In genomic region chr21:34743285-34743684, GRCh38 we compare ENCODE assay signal across 27 cellular contexts.
"Had no signal": no experiment of that assay in that cellular context is flagged by ENCODE, and none has a peak within 500 bp of the region (broad histone marks: within the 10 kb centered on the region; RNA-seq: fewer than 3 reads in every experiment).

No MANE protein-coding gene starts in this region.

- DNase-seq: activated B cell treated with CpG ODN at 0.5 μM for 24 hours; activated CD4-positive, alpha-beta memory T cell treated with anti-CD3 and anti-CD28 coated beads for 36 hours; activated CD4-positive, alpha-beta T cell treated with anti-CD3 and anti-CD28 coated beads for 4 hours; activated CD8-positive, alpha-beta memory T cell treated with anti-CD3 and anti-CD28 coated beads, Interleukin-2, amount 10 ng/mL, durations not matched to agents 7 days and 5 days; activated gamma-delta T cell; activated naive CD4-positive, alpha-beta T cell treated with anti-CD3 and anti-CD28 coated beads, Interleukin-2, amount 50 U/mL, for 16 hours; activated naive CD8-positive, alpha-beta T cell treated with anti-CD3 and anti-CD28 coated beads, Interleukin-2, amount 50 U/mL, for 24 hours; anterior cingulate cortex; central memory CD4-positive, alpha-beta T cell; dermis blood vessel endothelial cell; effector CD8-positive, alpha-beta T cell; head of caudate nucleus; hypothalamus; naive B cell; stimulated activated CD4-positive, alpha-beta T cell treated with anti-CD3 and anti-CD28 coated beads, Interleukin-1b, Interleukin-23, amount 100 ng/mL, for 48 hours; stimulated activated naive CD8-positive, alpha-beta T cell treated with anti-CD3 and anti-CD28 coated beads, Interleukin-15, amount 100 ng/mL, for 72 hours had no signal

- H3K4me1 Mint-ChIP-seq: memory B cell had no signal

- H3K27me3 ChIP-seq: gastrocnemius medialis, suprapubic skin, tibial nerve had no signal

- H3K36me3 ChIP-seq: gastrocnemius medialis, suprapubic skin, tibial nerve had no signal

- H3K4me3 ChIP-seq: gastrocnemius medialis, skin epidermis, suprapubic skin, tibial nerve had no signal

- H3K4me3 Mint-ChIP-seq: activated B cell treated with CpG ODN at 0.5 μM for 24 hours; activated CD4-positive, alpha-beta memory T cell treated with anti-CD3 and anti-CD28 coated beads for 36 hours; activated CD8-positive, alpha-beta memory T cell treated with anti-CD3 and anti-CD28 coated beads, Interleukin-2, amount 10 ng/mL, durations not matched to agents 7 days and 5 days; activated naive CD8-positive, alpha-beta T cell treated with anti-CD3 and anti-CD28 coated beads, Interleukin-2, amount 50 U/mL, for 24 hours; activated T-helper 1 cell treated with anti-CD3 and anti-CD28 coated beads, Interleukin-12 subunit alpha, Interleukin-12 subunit beta, Interleukin-2, Interleukin-4 antibody, amounts not matched to agents 30 ng/mL and 10 ng/mL and 1 ng/mL, durations not matched to agents 14 hours and 24 hours and 36 hours; brain; memory B cell; naive B cell; neural crest cell; stimulated activated effector memory CD8-positive, alpha-beta T cell treated with anti-CD3 and anti-CD28 coated beads, Interleukin-12 subunit alpha, Interleukin-12 subunit beta, amount 100 ng/mL, for 72 hours; stimulated activated naive CD8-positive, alpha-beta T cell treated with anti-CD3 and anti-CD28 coated beads, Interleukin-15, amount 100 ng/mL, for 72 hours; T-helper 1 cell treated with Interleukin-12 subunit alpha and Interleukin-12 subunit beta and Interleukin-4 antibody, amounts not matched to agents 30 μg/mL and 1 μg/mL, for 36 hours had no signal

- H3K27ac Mint-ChIP-seq: activated B cell treated with CpG ODN at 0.5 μM for 24 hours; activated CD4-positive, alpha-beta memory T cell treated with anti-CD3 and anti-CD28 coated beads for 36 hours; activated CD8-positive, alpha-beta memory T cell treated with anti-CD3 and anti-CD28 coated beads, Interleukin-2, amount 10 ng/mL, durations not matched to agents 7 days and 5 days; activated naive CD8-positive, alpha-beta T cell treated with anti-CD3 and anti-CD28 coated beads, Interleukin-2, amount 50 U/mL, for 24 hours; activated T-helper 1 cell treated with anti-CD3 and anti-CD28 coated beads, Interleukin-12 subunit alpha, Interleukin-12 subunit beta, Interleukin-2, Interleukin-4 antibody, amounts not matched to agents 30 ng/mL and 10 ng/mL and 1 ng/mL, durations not matched to agents 14 hours and 24 hours and 36 hours; brain; memory B cell; naive B cell; progenitor cell of endocrine pancreas; stimulated activated effector memory CD8-positive, alpha-beta T cell treated with anti-CD3 and anti-CD28 coated beads, Interleukin-12 subunit alpha, Interleukin-12 subunit beta, amount 100 ng/mL, for 72 hours; stimulated activated naive CD8-positive, alpha-beta T cell treated with anti-CD3 and anti-CD28 coated beads, Interleukin-15, amount 100 ng/mL, for 72 hours; T-helper 1 cell treated with Interleukin-12 subunit alpha and Interleukin-12 subunit beta and Interleukin-4 antibody, amounts not matched to agents 30 μg/mL and 1 μg/mL, for 36 hours had no signal

- H3K36me3 Mint-ChIP-seq: activated CD4-positive, alpha-beta memory T cell treated with anti-CD3 and anti-CD28 coated beads for 36 hours; activated CD8-positive, alpha-beta memory T cell treated with anti-CD3 and anti-CD28 coated beads, Interleukin-2, amount 10 ng/mL, durations not matched to agents 7 days and 5 days; brain; memory B cell; naive B cell; stimulated activated effector memory CD8-positive, alpha-beta T cell treated with anti-CD3 and anti-CD28 coated beads, Interleukin-12 subunit alpha, Interleukin-12 subunit beta, amount 100 ng/mL, for 72 hours had no signal

- H3K9me3 Mint-ChIP-seq: activated B cell treated with CpG ODN at 0.5 μM for 24 hours; activated CD4-positive, alpha-beta memory T cell treated with anti-CD3 and anti-CD28 coated beads for 36 hours; activated naive CD8-positive, alpha-beta T cell treated with anti-CD3 and anti-CD28 coated beads, Interleukin-2, amount 50 U/mL, for 24 hours; activated T-helper 1 cell treated with anti-CD3 and anti-CD28 coated beads, Interleukin-12 subunit alpha, Interleukin-12 subunit beta, Interleukin-2, Interleukin-4 antibody, amounts not matched to agents 30 ng/mL and 10 ng/mL and 1 ng/mL, durations not matched to agents 14 hours and 24 hours and 36 hours; brain; memory B cell; naive B cell; stimulated activated effector memory CD8-positive, alpha-beta T cell treated with anti-CD3 and anti-CD28 coated beads, Interleukin-12 subunit alpha, Interleukin-12 subunit beta, amount 100 ng/mL, for 72 hours; stimulated activated naive CD8-positive, alpha-beta T cell treated with anti-CD3 and anti-CD28 coated beads, Interleukin-15, amount 100 ng/mL, for 72 hours; T-helper 1 cell treated with Interleukin-12 subunit alpha and Interleukin-12 subunit beta and Interleukin-4 antibody, amounts not matched to agents 30 μg/mL and 1 μg/mL, for 36 hours had no signal

- ATAC-seq: activated CD8-positive, alpha-beta memory T cell treated with anti-CD3 and anti-CD28 coated beads, Interleukin-2, amount 10 ng/mL, durations not matched to agents 7 days and 5 days; activated naive CD8-positive, alpha-beta T cell treated with anti-CD3 and anti-CD28 coated beads, Interleukin-2, amount 50 U/mL, for 24 hours; stimulated activated effector memory CD8-positive, alpha-beta T cell treated with anti-CD3 and anti-CD28 coated beads, Interleukin-12 subunit alpha, Interleukin-12 subunit beta, amount 100 ng/mL, for 72 hours; stimulated activated naive CD8-positive, alpha-beta T cell treated with anti-CD3 and anti-CD28 coated beads, Interleukin-15, amount 100 ng/mL, for 72 hours had no signal

- H3K27ac ChIP-seq: suprapubic skin had no signal

- H3K9me3 ChIP-seq: gastrocnemius medialis, suprapubic skin, tibial nerve had no signal
